ENCODE assay signal across 9 cellular contexts in the genomic region with DNA sequence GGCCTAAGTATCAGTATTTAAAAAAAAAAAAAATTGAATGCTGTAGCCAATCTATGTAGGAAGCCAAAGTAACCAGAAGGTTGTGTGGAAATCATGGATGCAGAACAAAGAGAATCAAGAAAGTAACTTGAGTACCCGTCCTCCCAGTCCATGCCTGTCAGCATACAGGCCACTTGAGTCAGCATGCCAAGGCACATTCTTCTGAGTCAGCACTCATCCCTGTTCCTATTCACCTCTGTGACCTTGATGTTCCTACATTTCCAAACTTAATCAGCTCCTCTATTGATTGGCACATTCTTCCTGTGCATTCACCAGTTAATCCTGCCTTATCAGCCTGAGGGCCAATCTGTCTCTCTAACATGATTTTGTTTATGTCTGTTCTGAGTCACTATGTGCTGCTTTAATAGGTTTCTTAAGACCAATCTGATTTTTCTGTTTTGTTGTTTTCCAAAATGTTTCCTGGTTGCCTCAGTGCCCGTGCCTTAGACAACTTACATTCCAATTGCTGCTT.
DNase-seq lines count a peak whose midpoint lies in the region; ATAC-seq and TF ChIP-seq lines count a peak whose summit lies in the region.
"Had no signal": no experiment of that assay in that cellular context is flagged by ENCODE, and none has a peak within 500 bp of the region (broad histone marks: within the 10 kb centered on the region; RNA-seq: fewer than 3 reads in every experiment).

No MANE protein-coding gene starts in this region.

- H3K9me3 ChIP-seq in breast epithelium = no peaks in the 10 kb centered on the region
- H3K9me3 ChIP-seq in SK-N-MC (ENCODE audit: low read depth, low read length) = no peaks in the 10 kb centered on the region
- no peaks in the 10 kb centered on the region for H3K9me3 ChIP-seq in upper lobe of right lung

- no peaks in the 10 kb centered on the region for H3K36me3 ChIP-seq in breast epithelium
- no peaks in the 10 kb centered on the region for H3K36me3 ChIP-seq in SK-N-MC (ENCODE audit: insufficient read depth, low read length)
- no peaks in the 10 kb centered on the region for H3K36me3 ChIP-seq in upper lobe of right lung

- H3K9ac ChIP-seq in SK-N-MC (ENCODE audit: insufficient read length) = no peak overlapping the region

- H3K27ac ChIP-seq in breast epithelium (no peak overlapping the region), SK-N-MC (peak overlapping the region; percentile 57), upper lobe of right lung (no peak overlapping the region)

- no peak for TF ChIP-seq CTCF in MCF 10A (IDR thresholded peaks at IDR 0.05; ENCODE audit: unreplicated experiment)
- no peak for TF ChIP-seq CTCF in breast epithelium (IDR thresholded peaks at IDR 0.05)
- no peak for TF ChIP-seq CTCF in upper lobe of right lung (IDR thresholded peaks at IDR 0.05)

- H3K9me3 Mint-ChIP-seq in MCF 10A (ENCODE audit: unreplicated experiment) = no peaks in the 10 kb centered on the region
- H3K9me3 Mint-ChIP-seq in activated naive CD4-positive, alpha-beta T cell treated with anti-CD3 and anti-CD28 coated beads, Interleukin-2, amount 10 ng/mL, durations not matched to agents 7 days and 5 days = no peaks in the 10 kb centered on the region

- BruUV-seq in MCF 10A (replicated peaks; lab: Mats Ljungman, UMichigan) = no TSS peak

- H3K27me3 ChIP-seq in breast epithelium (no peaks in the 10 kb centered on the region), upper lobe of right lung (no peaks in the 10 kb centered on the region)

- no peaks in the 10 kb centered on the region for H3K36me3 Mint-ChIP-seq in MCF 10A (ENCODE audit: insufficient read depth, unreplicated experiment)
- H3K36me3 Mint-ChIP-seq in activated naive CD4-positive, alpha-beta T cell treated with anti-CD3 and anti-CD28 coated beads, Interleukin-2, amount 10 ng/mL, durations not matched to agents 7 days and 5 days = no peaks in the 10 kb centered on the region

- intact Hi-C loops in MCF 10A (cut with micrococcal nuclease) = loop anchor here (5.0 kb wide), 2 partner anchors 40 to 450 kb away; no protein-coding TSS in a partner anchor
- intact Hi-C loops in breast epithelium (cut with DNase I; ENCODE audit: low total_unique reads) = no loop called here
- intact Hi-C loops in upper lobe of right lung (cut with DNase I) = no loop called here

- DNase-seq in MCF 10A (ENCODE audit: unreplicated experiment) (peak; percentile 92), breast epithelium (ENCODE audit: low spot score in 2 of 2) (no peak), SK-N-MC (ENCODE audit: low read depth, low spot score) (no peak), hepatic stellate cell (ENCODE audit: low spot score) (peak; percentile 11), upper lobe of right lung (no peak), NCI-H187 treated with DMSO at 0.1 percent for 48 hours (lab: John Stamatoyannopoulos, UW) (no peak), NOMO-1 (lab: John Stamatoyannopoulos, UW; ENCODE audit: unreplicated experiment in 2 of 2) (no peak)
- no peak for DNase-seq in activated naive CD4-positive, alpha-beta T cell treated with anti-CD3 and anti-CD28 coated beads, Interleukin-2, amount 10 ng/mL, durations not matched to agents 7 days and 5 days
- DNase-seq: NCI-H526 treated with DMSO at 0.1 percent for 48 hours had no signal

- peaks cover 33% of the 10 kb centered on the region for H3K4me1 Mint-ChIP-seq in MCF 10A (ENCODE audit: insufficient read depth, unreplicated experiment)
- H3K4me1 Mint-ChIP-seq in activated naive CD4-positive, alpha-beta T cell treated with anti-CD3 and anti-CD28 coated beads, Interleukin-2, amount 10 ng/mL, durations not matched to agents 7 days and 5 days = no peaks in the 10 kb centered on the region

- no peaks in the 10 kb centered on the region for H3K4me1 ChIP-seq in breast epithelium
- H3K4me1 ChIP-seq in upper lobe of right lung = peaks cover 8% of the 10 kb centered on the region

- H3K4me3 ChIP-seq in breast epithelium = no peak overlapping the region
- no peak overlapping the region for H3K4me3 ChIP-seq in SK-N-MC
- no peak overlapping the region for H3K4me3 ChIP-seq in upper lobe of right lung

- H3K27me3 Mint-ChIP-seq in MCF 10A (ENCODE audit: insufficient read depth, unreplicated experiment) = no peaks in the 10 kb centered on the region
- no peaks in the 10 kb centered on the region for H3K27me3 Mint-ChIP-seq in activated naive CD4-positive, alpha-beta T cell treated with anti-CD3 and anti-CD28 coated beads, Interleukin-2, amount 10 ng/mL, durations not matched to agents 7 days and 5 days

- peak overlapping the region; percentile 74 for H3K27ac Mint-ChIP-seq in MCF 10A (ENCODE audit: low read depth, unreplicated experiment)
- H3K27ac Mint-ChIP-seq in activated naive CD4-positive, alpha-beta T cell treated with anti-CD3 and anti-CD28 coated beads, Interleukin-2, amount 10 ng/mL, durations not matched to agents 7 days and 5 days = no peak overlapping the region

- H3K4me3 Mint-ChIP-seq in MCF 10A (ENCODE audit: unreplicated experiment) = no peak overlapping the region
- no peak overlapping the region for H3K4me3 Mint-ChIP-seq in activated naive CD4-positive, alpha-beta T cell treated with anti-CD3 and anti-CD28 coated beads, Interleukin-2, amount 10 ng/mL, durations not matched to agents 7 days and 5 days

- peak; percentile 58 for ATAC-seq in upper lobe of right lung

- TF ChIP-seq POLR2A in breast epithelium (IDR thresholded peaks at IDR 0.05) = no peak

- CTCF ChIA-PET in MCF 10A (lab: Yijun Ruan, JAX) = interaction anchor here (0.7 to 1.8 kb wide), 4 partner anchors 10 to 338 kb away, joined by 3 to 6 read pairs (median 4); no protein-coding TSS in a partner anchor
- CTCF ChIA-PET in activated naive CD4-positive, alpha-beta T cell treated with anti-CD3 and anti-CD28 coated beads, Interleukin-2, amount 10 ng/mL, durations not matched to agents 7 days and 5 days (lab: Charles Lee) = interaction anchor here (0.9 kb wide), 1 partner anchor 342 kb away, joined by 3 read pairs; no protein-coding TSS in a partner anchor

- POLR2A ChIA-PET in MCF 10A (lab: Yijun Ruan, JAX) = interaction anchor here (0.6 to 1.9 kb wide), 14 partner anchors 10 to 1311 kb away, joined by 3 to 9 read pairs (median 3); no protein-coding TSS in a partner anchor

Comparison
In these comparisons a context has a peak if more than half of its experiments do, and no peak if none do; other contexts are left out.
1. DNase-seq: peak in MCF 10A (single experiment) and hepatic stellate cell (single experiment); none in breast epithelium (0 of 2), SK-N-MC (single experiment), upper lobe of right lung (single experiment), NCI-H187 treated with DMSO at 0.1 percent for 48 hours (single experiment), NOMO-1 (0 of 2) and activated naive CD4-positive, alpha-beta T cell treated with anti-CD3 and anti-CD28 coated beads, Interleukin-2, amount 10 ng/mL, durations not matched to agents 7 days and 5 days (single experiment).